ENCODE assay signal across 9 cellular contexts in genomic region chr15:45635763-45636292, GRCh38. TPM values are rescaled to one million over a fixed set of nuclear protein-coding genes. Genes with fewer than 3 reads are reported as not detected.
DNase-seq lines count a peak whose midpoint lies in the region; ATAC-seq, FAIRE-seq and TF ChIP-seq lines count a peak whose summit lies in the region.
"Had no signal": no experiment of that assay in that cellular context is flagged by ENCODE, and none has a peak within 500 bp of the region (broad histone marks: within the 10 kb centered on the region; RNA-seq: fewer than 3 reads in every experiment).

No MANE protein-coding gene starts in this region.

- 27 to 49% methylated on average over 14 to 15 of the region's 17 CpGs for WGBS in esophagus squamous epithelium, 2 donors

- no peaks in the 10 kb centered on the region for H3K36me3 ChIP-seq in esophagus squamous epithelium

- no peak for TF ChIP-seq POLR2A in esophagus squamous epithelium (IDR thresholded peaks at IDR 0.05)

- no peak for TF ChIP-seq CTCF in GM12864 (IDR thresholded peaks at IDR 0.05; ENCODE audit: low read depth, low read length, missing control alignments)
- no peak for TF ChIP-seq CTCF in esophagus squamous epithelium (IDR thresholded peaks at IDR 0.05)
- TF ChIP-seq CTCF in retinal pigment epithelial cell (conservative IDR thresholded peaks at IDR 0.05; ENCODE audit: low read depth, low read length): no peak
- no peak for TF ChIP-seq CTCF in omental fat pad (IDR thresholded peaks at IDR 0.05)

- FAIRE-seq in RCC 7860 (lab: Jason Lieb, UNC): peak; percentile 4
- FAIRE-seq: H54 had no signal

- intact Hi-C loops in esophagus squamous epithelium (cut with DNase I): no loop called here

- ATAC-seq in HG02852 (IDR thresholded peaks at IDR 0.05; ENCODE audit: unreplicated experiment) (no peak), omental fat pad (ENCODE audit: low FRiP score) (no peak)

- DNase-seq in GM12864 (ENCODE audit: low read depth): no peak
- no peak for DNase-seq in RCC 7860 (ENCODE audit: low spot score)
- no peak for DNase-seq in esophagus squamous epithelium (lab: John Stamatoyannopoulos, UW)
- DNase-seq in retinal pigment epithelial cell (ENCODE audit: low read depth): no peak
- DNase-seq in H4 (ENCODE audit: low spot score): no peak
- DNase-seq in SIG-M5 (lab: John Stamatoyannopoulos, UW): no peak
- no peak for DNase-seq in omental fat pad (ENCODE audit: low spot score)

- H3K27ac ChIP-seq in esophagus squamous epithelium: peak overlapping the region; percentile 90 to 99 (median 96)

- no peaks in the 10 kb centered on the region for H3K27me3 ChIP-seq in esophagus squamous epithelium

- peaks cover 44 to 84% (median 50%) of the 10 kb centered on the region in 3 donors for H3K4me1 ChIP-seq in esophagus squamous epithelium

- no peaks in the 10 kb centered on the region for H3K9me3 ChIP-seq in esophagus squamous epithelium

- H3K4me3 ChIP-seq in GM12864 (ENCODE audit: low read depth, low read length) (peak overlapping the region; percentile 78), esophagus squamous epithelium (peak overlapping the region; percentile 57 to 85 (median 80)), retinal pigment epithelial cell (ENCODE audit: low read length) (peak overlapping the region; percentile 60)

RNA-seq across cellular contexts. Expression of gene SQOR, which starts 1.0 kb away (rescaled TPM):
- total RNA-seq in esophagus squamous epithelium: 100 to 1,000 TPM in 3 of 4 donors, 10 to 100 TPM in 1; 88.7 to 178 (median 128) TPM
- total RNA-seq in H4 (2014; rRNA removed; shearing (Covaris generic)): 7.5 and 16.1 TPM in 2 replicates
- 10 to 100 TPM; 67.0 to 90.3 (median 84.1) TPM for total RNA-seq in omental fat pad

RNA-seq across cellular contexts. Expression of gene BLOC1S6, which starts 48.6 kb away (rescaled TPM):
- total RNA-seq in esophagus squamous epithelium: 10 to 100 TPM; 19.7 to 41.8 (median 29.0) TPM
- total RNA-seq in H4 (2014; rRNA removed; shearing (Covaris generic)): 44.0 and 59.2 TPM in 2 replicates
- total RNA-seq in omental fat pad: 10 to 100 TPM; 68.1 to 95.9 (median 82.5) TPM
